ENCODE assay signal across 8 cellular contexts in the genomic region with DNA sequence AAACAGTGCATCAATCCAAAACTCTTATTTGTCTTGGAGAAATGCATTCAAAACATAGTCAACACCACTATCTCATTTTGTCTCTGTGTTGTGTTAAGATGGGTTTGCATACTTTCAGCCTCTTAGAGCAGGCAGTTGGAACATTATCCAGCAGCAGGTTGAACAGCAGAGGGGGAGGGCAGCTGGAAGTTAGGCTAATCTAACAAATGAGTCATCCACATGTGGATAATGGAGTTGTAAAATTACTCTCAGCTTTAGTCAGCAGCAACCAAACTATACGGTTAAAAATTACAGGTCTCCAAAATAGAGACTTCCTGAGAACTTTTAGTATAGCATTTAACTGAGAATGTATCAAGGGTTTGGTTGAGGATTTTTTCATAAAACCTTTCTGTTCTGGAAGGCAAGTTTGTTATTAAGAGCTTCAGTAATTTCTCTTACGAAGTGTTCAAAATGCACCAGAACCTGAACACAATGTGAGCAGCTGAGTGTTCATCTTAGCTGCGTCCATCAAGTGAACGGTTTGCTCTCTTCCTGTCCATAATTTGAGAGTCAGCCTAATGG. TPM values are rescaled to one million over a fixed set of nuclear protein-coding genes. Genes with fewer than 3 reads are reported as not detected.
DNase-seq lines count a peak whose midpoint lies in the region; ATAC-seq and TF ChIP-seq lines count a peak whose summit lies in the region.

No MANE protein-coding gene starts in this region.

- peak overlapping the region; percentile 55 for H3K4me3 Mint-ChIP-seq in stimulated activated naive CD8-positive, alpha-beta T cell treated with anti-CD3 and anti-CD28 coated beads, Interleukin-15, Interleukin-2, amounts not matched to agents 100 ng/mL and 50 ng/mL, for 24 hours
- H3K4me3 Mint-ChIP-seq in type B pancreatic cell, result no peak overlapping the region

- ATAC-seq in HG03159 (IDR thresholded peaks at IDR 0.05; ENCODE audit: unreplicated experiment), result no peak

- no peaks in the 10 kb centered on the region for H3K9me3 ChIP-seq in Peyer's patch

- peaks cover 20% of the 10 kb centered on the region for H3K36me3 Mint-ChIP-seq in stimulated activated naive CD8-positive, alpha-beta T cell treated with anti-CD3 and anti-CD28 coated beads, Interleukin-15, Interleukin-2, amounts not matched to agents 100 ng/mL and 50 ng/mL, for 24 hours (ENCODE audit: low read depth)
- no peaks in the 10 kb centered on the region for H3K36me3 Mint-ChIP-seq in type B pancreatic cell

- H3K4me1 Mint-ChIP-seq in stimulated activated naive CD8-positive, alpha-beta T cell treated with anti-CD3 and anti-CD28 coated beads, Interleukin-15, Interleukin-2, amounts not matched to agents 100 ng/mL and 50 ng/mL, for 24 hours (ENCODE audit: low read depth), result peaks cover 72% of the 10 kb centered on the region
- peaks cover 38% of the 10 kb centered on the region for H3K4me1 Mint-ChIP-seq in type B pancreatic cell (ENCODE audit: unreplicated experiment)

- H3K27ac ChIP-seq in Peyer's patch, result peak overlapping the region in 3 of 4 donors; percentile 22 to 61 (median 40)

- peak; percentile 21 for DNase-seq in stimulated activated CD4-positive, alpha-beta T cell treated with anti-CD3 and anti-CD28 coated beads, Interleukin-1b, Interleukin-23, amount 100 ng/mL, for 48 hours
- DNase-seq in stimulated activated CD4-positive, alpha-beta T cell treated with anti-CD3 and anti-CD28 coated beads, Interleukin-4, amount 100 ng/mL, for 1 hour, result no peak
- peak in 1 of 3 donors; percentile 75 for DNase-seq in Peyer's patch
- peak; percentile 82 for DNase-seq in fibroblast of the aortic adventitia (ENCODE audit: low read depth)
- no peak for DNase-seq in type B pancreatic cell (ENCODE audit: extremely low spot score, unreplicated experiment)
- no peak for DNase-seq in cortex of kidney (lab: John Stamatoyannopoulos, UW)

- no peak overlapping the region for H3K4me3 ChIP-seq in Peyer's patch
- H3K4me3 ChIP-seq in fibroblast of the aortic adventitia (ENCODE audit: low read depth, low read length), result no peak overlapping the region

- no peaks in the 10 kb centered on the region for H3K36me3 ChIP-seq in Peyer's patch

- H3K27ac Mint-ChIP-seq in stimulated activated naive CD8-positive, alpha-beta T cell treated with anti-CD3 and anti-CD28 coated beads, Interleukin-15, Interleukin-2, amounts not matched to agents 100 ng/mL and 50 ng/mL, for 24 hours, result peak overlapping the region; percentile 91
- no peak overlapping the region for H3K27ac Mint-ChIP-seq in type B pancreatic cell

- peaks cover 0 to 49% (median 4%) of the 10 kb centered on the region in 4 donors for H3K4me1 ChIP-seq in Peyer's patch

- no peak for TF ChIP-seq POLR2A in Peyer's patch (IDR thresholded peaks at IDR 0.05)

- no peaks in the 10 kb centered on the region for H3K27me3 Mint-ChIP-seq in stimulated activated naive CD8-positive, alpha-beta T cell treated with anti-CD3 and anti-CD28 coated beads, Interleukin-15, Interleukin-2, amounts not matched to agents 100 ng/mL and 50 ng/mL, for 24 hours
- H3K27me3 Mint-ChIP-seq in type B pancreatic cell, result no peaks in the 10 kb centered on the region

- H3K27me3 ChIP-seq in Peyer's patch, result no peaks in the 10 kb centered on the region

- H3K9me3 Mint-ChIP-seq in stimulated activated naive CD8-positive, alpha-beta T cell treated with anti-CD3 and anti-CD28 coated beads, Interleukin-15, Interleukin-2, amounts not matched to agents 100 ng/mL and 50 ng/mL, for 24 hours, result no peaks in the 10 kb centered on the region
- H3K9me3 Mint-ChIP-seq in type B pancreatic cell, result peaks cover 4% of the 10 kb centered on the region

- TF ChIP-seq CTCF in Peyer's patch (IDR thresholded peaks at IDR 0.05) (peak in 2 of 6 experiments; percentile 3 to 10), fibroblast of the aortic adventitia (IDR thresholded peaks at IDR 0.05; ENCODE audit: insufficient read depth, low read length) (no peak), type B pancreatic cell (conservative IDR thresholded peaks at IDR 0.05) (no peak)

RNA-seq across cellular contexts. Expression of a gene that starts 46.3 kb away (rescaled TPM):
- 10 to 100 TPM; 32.2 to 47.0 (median 43.5) TPM for total RNA-seq in Peyer's patch
- total RNA-seq in fibroblast of the aortic adventitia (ENCODE audit: low replicate concordance), result 14.1 and 43.7 TPM in 2 replicates
- 13.4 and 16.1 TPM in 2 replicates for total RNA-seq in type B pancreatic cell (ENCODE audit: low replicate concordance)

Comparison
In these comparisons a context has a peak if more than half of its experiments do, and no peak if none do; other contexts are left out.
1. DNase-seq: peak in stimulated activated CD4-positive, alpha-beta T cell treated with anti-CD3 and anti-CD28 coated beads, Interleukin-1b, Interleukin-23, amount 100 ng/mL, for 48 hours (single experiment) and fibroblast of the aortic adventitia (single experiment); none in stimulated activated CD4-positive, alpha-beta T cell treated with anti-CD3 and anti-CD28 coated beads, Interleukin-4, amount 100 ng/mL, for 1 hour (single experiment), type B pancreatic cell (single experiment) and cortex of kidney (single experiment).